ENCODE assay signal across 1 cellular context in the genomic region with DNA sequence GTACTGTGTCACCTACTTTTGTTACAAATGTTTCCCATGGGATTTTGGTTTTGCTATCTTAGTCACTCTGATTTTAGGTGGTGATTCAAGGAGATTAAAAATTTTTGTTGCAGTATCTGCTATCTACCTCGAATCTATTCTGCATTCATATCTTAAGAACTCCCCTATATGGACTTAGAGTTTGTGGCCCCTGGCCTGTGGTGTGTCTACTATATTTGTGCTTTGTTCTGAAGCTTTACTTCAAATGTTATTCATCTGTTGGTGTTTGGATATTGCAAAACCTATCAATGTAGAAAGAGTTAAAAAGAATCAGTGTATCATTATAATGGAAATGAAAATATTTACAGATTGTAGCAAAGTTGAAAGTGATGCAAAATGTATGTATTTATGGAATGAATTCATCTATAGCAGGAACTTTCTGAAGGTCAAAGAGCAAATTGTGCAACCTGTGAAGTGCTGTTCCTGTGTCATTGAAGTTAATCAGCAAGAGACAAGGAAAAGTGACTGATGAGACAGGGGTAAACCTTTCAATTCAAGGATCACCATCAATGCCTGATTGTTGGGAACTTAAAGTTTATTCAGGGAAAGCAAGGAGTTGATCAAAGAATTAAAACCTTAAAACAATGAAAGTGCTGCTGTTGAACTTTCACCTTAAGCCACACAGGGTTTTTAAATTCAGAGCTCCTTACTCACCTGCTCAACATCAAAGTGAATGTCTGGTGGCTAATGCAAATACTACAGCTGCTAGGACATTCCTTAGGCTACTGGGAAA.
TF ChIP-seq lines count a peak whose summit lies in the region.

No MANE protein-coding gene starts in this region.

TF ChIP-seq in HepG2, 621 proteins besides CTCF, POLR2A, EP300 and RAD21 (continued from another document and continues in another):
- TF ChIP-seq, protein P1, sequence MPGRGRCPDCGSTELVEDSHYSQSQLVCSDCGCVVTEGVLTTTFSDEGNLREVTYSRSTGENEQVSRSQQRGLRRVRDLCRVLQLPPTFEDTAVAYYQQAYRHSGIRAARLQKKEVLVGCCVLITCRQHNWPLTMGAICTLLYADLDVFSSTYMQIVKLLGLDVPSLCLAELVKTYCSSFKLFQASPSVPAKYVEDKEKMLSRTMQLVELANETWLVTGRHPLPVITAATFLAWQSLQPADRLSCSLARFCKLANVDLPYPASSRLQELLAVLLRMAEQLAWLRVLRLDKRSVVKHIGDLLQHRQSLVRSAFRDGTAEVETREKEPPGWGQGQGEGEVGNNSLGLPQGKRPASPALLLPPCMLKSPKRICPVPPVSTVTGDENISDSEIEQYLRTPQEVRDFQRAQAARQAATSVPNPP (CRISPR knock-in tag; IDR thresholded peaks at IDR 0.05): no peak
- TF ChIP-seq CHD4 (IDR thresholded peaks at IDR 0.05; ENCODE audit: borderline replicate concordance, low read length) (no peak), ZNF563 (CRISPR knock-in tag; IDR thresholded peaks at IDR 0.05) (no peak), ZNF335 (CRISPR knock-in tag; IDR thresholded peaks at IDR 0.05) (no peak), SMAD9 (CRISPR knock-in tag; IDR thresholded peaks at IDR 0.05) (no peak), SMARCC2 (IDR thresholded peaks at IDR 0.05) (no peak), STAT5B (CRISPR knock-in tag; IDR thresholded peaks at IDR 0.05) (no peak), YY1 (IDR thresholded peaks at IDR 0.05; ENCODE audit: insufficient read depth, insufficient replicate concordance, low read depth, low read length) (no peak), ESRRA (CRISPR knock-in tag; IDR thresholded peaks at IDR 0.05; ENCODE audit: low read depth) (no peak), CHD2 (IDR thresholded peaks at IDR 0.05; ENCODE audit: low read depth, low read length) (no peak), ZNF317 (CRISPR knock-in tag; IDR thresholded peaks at IDR 0.05) (no peak), ZNF383 (CRISPR knock-in tag; IDR thresholded peaks at IDR 0.05; ENCODE audit: borderline replicate concordance) (no peak), CEBPG (CRISPR knock-in tag; IDR thresholded peaks at IDR 0.05) (peak; percentile 94), ZNF660 (CRISPR knock-in tag; IDR thresholded peaks at IDR 0.05; ENCODE audit: borderline replicate concordance, low read depth) (no peak), ZBTB42 (CRISPR knock-in tag; IDR thresholded peaks at IDR 0.05) (no peak), ZNF619 (CRISPR knock-in tag; IDR thresholded peaks at IDR 0.05) (no peak), NCOA5 (CRISPR knock-in tag; IDR thresholded peaks at IDR 0.05) (no peak), PAX8 (CRISPR knock-in tag; IDR thresholded peaks at IDR 0.05; ENCODE audit: borderline replicate concordance) (no peak), HNRNPK (IDR thresholded peaks at IDR 0.05; ENCODE audit: low read depth, low read length, poor library complexity, severe bottlenecking) (no peak)
- TF ChIP-seq, protein P2, sequence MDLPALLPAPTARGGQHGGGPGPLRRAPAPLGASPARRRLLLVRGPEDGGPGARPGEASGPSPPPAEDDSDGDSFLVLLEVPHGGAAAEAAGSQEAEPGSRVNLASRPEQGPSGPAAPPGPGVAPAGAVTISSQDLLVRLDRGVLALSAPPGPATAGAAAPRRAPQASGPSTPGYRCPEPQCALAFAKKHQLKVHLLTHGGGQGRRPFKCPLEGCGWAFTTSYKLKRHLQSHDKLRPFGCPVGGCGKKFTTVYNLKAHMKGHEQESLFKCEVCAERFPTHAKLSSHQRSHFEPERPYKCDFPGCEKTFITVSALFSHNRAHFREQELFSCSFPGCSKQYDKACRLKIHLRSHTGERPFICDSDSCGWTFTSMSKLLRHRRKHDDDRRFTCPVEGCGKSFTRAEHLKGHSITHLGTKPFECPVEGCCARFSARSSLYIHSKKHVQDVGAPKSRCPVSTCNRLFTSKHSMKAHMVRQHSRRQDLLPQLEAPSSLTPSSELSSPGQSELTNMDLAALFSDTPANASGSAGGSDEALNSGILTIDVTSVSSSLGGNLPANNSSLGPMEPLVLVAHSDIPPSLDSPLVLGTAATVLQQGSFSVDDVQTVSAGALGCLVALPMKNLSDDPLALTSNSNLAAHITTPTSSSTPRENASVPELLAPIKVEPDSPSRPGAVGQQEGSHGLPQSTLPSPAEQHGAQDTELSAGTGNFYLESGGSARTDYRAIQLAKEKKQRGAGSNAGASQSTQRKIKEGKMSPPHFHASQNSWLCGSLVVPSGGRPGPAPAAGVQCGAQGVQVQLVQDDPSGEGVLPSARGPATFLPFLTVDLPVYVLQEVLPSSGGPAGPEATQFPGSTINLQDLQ (CRISPR knock-in tag; IDR thresholded peaks at IDR 0.05): no peak
- TF ChIP-seq, protein P3, sequence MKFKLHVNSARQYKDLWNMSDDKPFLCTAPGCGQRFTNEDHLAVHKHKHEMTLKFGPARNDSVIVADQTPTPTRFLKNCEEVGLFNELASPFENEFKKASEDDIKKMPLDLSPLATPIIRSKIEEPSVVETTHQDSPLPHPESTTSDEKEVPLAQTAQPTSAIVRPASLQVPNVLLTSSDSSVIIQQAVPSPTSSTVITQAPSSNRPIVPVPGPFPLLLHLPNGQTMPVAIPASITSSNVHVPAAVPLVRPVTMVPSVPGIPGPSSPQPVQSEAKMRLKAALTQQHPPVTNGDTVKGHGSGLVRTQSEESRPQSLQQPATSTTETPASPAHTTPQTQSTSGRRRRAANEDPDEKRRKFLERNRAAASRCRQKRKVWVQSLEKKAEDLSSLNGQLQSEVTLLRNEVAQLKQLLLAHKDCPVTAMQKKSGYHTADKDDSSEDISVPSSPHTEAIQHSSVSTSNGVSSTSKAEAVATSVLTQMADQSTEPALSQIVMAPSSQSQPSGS (CRISPR knock-in tag; IDR thresholded peaks at IDR 0.05): 0 out of 2 replicates have a peak, but pooled peaks have one; percentile 37
- TF ChIP-seq, protein P4, sequence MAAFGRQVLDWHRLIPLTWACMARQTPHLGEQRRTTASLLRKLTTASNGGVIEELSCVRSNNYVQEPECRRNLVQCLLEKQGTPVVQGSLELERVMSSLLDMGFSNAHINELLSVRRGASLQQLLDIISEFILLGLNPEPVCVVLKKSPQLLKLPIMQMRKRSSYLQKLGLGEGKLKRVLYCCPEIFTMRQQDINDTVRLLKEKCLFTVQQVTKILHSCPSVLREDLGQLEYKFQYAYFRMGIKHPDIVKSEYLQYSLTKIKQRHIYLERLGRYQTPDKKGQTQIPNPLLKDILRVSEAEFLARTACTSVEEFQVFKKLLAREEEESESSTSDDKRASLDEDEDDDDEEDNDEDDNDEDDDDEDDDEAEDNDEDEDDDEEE (CRISPR knock-in tag; IDR thresholded peaks at IDR 0.05): no peak
- TF ChIP-seq, protein P5, sequence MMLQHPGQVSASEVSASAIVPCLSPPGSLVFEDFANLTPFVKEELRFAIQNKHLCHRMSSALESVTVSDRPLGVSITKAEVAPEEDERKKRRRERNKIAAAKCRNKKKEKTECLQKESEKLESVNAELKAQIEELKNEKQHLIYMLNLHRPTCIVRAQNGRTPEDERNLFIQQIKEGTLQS (CRISPR knock-in tag; IDR thresholded peaks at IDR 0.05): no peak
- TF ChIP-seq, protein P6, sequence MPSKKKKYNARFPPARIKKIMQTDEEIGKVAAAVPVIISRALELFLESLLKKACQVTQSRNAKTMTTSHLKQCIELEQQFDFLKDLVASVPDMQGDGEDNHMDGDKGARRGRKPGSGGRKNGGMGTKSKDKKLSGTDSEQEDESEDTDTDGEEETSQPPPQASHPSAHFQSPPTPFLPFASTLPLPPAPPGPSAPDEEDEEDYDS (CRISPR knock-in tag; IDR thresholded peaks at IDR 0.05): peak; percentile 37; the same call in 1 of the 2 replicates
- TF ChIP-seq, protein P7, sequence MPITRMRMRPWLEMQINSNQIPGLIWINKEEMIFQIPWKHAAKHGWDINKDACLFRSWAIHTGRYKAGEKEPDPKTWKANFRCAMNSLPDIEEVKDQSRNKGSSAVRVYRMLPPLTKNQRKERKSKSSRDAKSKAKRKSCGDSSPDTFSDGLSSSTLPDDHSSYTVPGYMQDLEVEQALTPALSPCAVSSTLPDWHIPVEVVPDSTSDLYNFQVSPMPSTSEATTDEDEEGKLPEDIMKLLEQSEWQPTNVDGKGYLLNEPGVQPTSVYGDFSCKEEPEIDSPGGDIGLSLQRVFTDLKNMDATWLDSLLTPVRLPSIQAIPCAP (CRISPR knock-in tag; IDR thresholded peaks at IDR 0.05; ENCODE audit: low read depth): no peak
- TF ChIP-seq, protein P8, sequence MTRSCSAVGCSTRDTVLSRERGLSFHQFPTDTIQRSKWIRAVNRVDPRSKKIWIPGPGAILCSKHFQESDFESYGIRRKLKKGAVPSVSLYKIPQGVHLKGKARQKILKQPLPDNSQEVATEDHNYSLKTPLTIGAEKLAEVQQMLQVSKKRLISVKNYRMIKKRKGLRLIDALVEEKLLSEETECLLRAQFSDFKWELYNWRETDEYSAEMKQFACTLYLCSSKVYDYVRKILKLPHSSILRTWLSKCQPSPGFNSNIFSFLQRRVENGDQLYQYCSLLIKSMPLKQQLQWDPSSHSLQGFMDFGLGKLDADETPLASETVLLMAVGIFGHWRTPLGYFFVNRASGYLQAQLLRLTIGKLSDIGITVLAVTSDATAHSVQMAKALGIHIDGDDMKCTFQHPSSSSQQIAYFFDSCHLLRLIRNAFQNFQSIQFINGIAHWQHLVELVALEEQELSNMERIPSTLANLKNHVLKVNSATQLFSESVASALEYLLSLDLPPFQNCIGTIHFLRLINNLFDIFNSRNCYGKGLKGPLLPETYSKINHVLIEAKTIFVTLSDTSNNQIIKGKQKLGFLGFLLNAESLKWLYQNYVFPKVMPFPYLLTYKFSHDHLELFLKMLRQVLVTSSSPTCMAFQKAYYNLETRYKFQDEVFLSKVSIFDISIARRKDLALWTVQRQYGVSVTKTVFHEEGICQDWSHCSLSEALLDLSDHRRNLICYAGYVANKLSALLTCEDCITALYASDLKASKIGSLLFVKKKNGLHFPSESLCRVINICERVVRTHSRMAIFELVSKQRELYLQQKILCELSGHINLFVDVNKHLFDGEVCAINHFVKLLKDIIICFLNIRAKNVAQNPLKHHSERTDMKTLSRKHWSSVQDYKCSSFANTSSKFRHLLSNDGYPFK (CRISPR knock-in tag; IDR thresholded peaks at IDR 0.05; ENCODE audit: borderline replicate concordance): no peak
- TF ChIP-seq, protein P9, sequence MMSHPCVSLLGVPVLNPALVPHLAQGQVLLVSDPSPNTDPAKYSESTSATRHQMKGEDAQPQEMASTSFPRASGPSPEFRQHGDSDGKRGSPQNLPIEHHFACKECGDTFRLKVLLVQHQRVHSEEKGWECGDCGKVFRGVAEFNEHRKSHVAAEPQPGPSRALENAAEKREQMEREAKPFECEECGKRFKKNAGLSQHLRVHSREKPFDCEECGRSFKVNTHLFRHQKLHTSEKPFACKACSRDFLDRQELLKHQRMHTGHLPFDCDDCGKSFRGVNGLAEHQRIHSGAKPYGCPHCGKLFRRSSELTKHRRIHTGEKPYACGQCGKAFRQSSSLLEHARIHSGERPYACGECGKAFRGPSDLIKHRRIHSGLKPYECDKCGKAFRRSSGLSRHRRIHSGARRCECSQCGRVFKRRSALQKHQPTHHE (CRISPR knock-in tag; IDR thresholded peaks at IDR 0.05; ENCODE audit: borderline replicate concordance): no peak
- TF ChIP-seq, protein P10, sequence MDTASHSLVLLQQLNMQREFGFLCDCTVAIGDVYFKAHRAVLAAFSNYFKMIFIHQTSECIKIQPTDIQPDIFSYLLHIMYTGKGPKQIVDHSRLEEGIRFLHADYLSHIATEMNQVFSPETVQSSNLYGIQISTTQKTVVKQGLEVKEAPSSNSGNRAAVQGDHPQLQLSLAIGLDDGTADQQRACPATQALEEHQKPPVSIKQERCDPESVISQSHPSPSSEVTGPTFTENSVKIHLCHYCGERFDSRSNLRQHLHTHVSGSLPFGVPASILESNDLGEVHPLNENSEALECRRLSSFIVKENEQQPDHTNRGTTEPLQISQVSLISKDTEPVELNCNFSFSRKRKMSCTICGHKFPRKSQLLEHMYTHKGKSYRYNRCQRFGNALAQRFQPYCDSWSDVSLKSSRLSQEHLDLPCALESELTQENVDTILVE (CRISPR knock-in tag; IDR thresholded peaks at IDR 0.05): no peak
- TF ChIP-seq, protein P11, sequence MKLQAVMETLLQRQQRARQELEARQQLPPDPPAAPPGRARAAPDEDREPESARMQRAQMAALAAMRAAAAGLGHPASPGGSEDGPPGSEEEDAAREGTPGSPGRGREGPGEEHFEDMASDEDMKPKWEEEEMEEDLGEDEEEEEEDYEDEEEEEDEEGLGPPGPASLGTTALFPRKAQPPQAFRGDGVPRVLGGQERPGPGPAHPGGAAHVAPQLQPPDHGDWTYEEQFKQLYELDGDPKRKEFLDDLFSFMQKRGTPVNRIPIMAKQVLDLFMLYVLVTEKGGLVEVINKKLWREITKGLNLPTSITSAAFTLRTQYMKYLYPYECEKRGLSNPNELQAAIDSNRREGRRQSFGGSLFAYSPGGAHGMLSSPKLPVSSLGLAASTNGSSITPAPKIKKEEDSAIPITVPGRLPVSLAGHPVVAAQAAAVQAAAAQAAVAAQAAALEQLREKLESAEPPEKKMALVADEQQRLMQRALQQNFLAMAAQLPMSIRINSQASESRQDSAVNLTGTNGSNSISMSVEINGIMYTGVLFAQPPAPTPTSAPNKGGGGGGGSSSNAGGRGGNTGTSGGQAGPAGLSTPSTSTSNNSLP (IDR thresholded peaks at IDR 0.05; ENCODE audit: low read depth, low read length): peak; percentile 88
- TF ChIP-seq, protein P12, sequence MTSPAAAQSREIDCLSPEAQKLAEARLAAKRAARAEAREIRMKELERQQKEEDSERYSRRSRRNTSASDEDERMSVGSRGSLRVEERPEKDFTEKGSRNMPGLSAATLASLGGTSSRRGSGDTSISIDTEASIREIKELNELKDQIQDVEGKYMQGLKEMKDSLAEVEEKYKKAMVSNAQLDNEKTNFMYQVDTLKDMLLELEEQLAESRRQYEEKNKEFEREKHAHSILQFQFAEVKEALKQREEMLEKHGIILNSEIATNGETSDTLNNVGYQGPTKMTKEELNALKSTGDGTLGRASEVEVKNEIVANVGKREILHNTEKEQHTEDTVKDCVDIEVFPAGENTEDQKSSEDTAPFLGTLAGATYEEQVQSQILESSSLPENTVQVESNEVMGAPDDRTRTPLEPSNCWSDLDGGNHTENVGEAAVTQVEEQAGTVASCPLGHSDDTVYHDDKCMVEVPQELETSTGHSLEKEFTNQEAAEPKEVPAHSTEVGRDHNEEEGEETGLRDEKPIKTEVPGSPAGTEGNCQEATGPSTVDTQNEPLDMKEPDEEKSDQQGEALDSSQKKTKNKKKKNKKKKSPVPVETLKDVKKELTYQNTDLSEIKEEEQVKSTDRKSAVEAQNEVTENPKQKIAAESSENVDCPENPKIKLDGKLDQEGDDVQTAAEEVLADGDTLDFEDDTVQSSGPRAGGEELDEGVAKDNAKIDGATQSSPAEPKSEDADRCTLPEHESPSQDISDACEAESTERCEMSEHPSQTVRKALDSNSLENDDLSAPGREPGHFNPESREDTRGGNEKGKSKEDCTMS (CRISPR knock-in tag; conservative IDR thresholded peaks at IDR 0.05): no peak
- TF ChIP-seq, protein P13, sequence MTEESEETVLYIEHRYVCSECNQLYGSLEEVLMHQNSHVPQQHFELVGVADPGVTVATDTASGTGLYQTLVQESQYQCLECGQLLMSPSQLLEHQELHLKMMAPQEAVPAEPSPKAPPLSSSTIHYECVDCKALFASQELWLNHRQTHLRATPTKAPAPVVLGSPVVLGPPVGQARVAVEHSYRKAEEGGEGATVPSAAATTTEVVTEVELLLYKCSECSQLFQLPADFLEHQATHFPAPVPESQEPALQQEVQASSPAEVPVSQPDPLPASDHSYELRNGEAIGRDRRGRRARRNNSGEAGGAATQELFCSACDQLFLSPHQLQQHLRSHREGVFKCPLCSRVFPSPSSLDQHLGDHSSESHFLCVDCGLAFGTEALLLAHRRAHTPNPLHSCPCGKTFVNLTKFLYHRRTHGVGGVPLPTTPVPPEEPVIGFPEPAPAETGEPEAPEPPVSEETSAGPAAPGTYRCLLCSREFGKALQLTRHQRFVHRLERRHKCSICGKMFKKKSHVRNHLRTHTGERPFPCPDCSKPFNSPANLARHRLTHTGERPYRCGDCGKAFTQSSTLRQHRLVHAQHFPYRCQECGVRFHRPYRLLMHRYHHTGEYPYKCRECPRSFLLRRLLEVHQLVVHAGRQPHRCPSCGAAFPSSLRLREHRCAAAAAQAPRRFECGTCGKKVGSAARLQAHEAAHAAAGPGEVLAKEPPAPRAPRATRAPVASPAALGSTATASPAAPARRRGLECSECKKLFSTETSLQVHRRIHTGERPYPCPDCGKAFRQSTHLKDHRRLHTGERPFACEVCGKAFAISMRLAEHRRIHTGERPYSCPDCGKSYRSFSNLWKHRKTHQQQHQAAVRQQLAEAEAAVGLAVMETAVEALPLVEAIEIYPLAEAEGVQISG (CRISPR knock-in tag; IDR thresholded peaks at IDR 0.05): no peak
